ENCODE assay signal across 15 cellular contexts in the genomic region with DNA sequence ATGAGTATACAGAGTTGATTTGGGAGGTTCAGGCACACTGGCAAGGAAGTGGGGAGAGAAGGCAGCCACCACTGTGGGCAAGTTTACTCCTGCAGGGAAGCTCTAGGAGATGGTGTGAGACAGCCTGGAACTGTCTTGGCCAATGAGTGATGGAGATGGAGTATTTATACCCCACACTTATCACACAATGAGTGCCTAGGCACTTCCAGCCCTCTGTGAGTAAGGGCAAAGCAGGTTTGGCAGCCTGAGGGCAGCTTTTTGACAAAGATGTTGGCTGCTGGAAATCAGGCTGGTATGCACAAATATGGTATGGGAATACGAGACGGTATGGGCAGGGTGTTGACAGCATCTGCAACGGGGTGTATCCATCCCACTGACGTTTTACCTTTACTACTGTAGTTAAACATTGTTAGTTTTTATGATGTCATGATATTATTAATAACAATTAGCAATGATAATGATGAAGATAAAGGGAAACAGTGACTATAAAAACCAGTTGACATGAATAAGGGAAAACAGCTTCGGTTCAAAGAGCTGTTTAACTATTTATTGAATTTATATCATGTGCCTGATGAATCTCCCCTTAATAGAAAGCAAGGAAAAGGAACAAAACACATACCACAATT.
"Had no signal": no experiment of that assay in that cellular context is flagged by ENCODE, and none has a peak within 500 bp of the region (broad histone marks: within the 10 kb centered on the region; RNA-seq: fewer than 3 reads in every experiment).

No MANE protein-coding gene starts in this region.

- ATAC-seq: naive thymus-derived CD4-positive, alpha-beta T cell; psoas muscle; sciatic nerve had no signal

- H2AFZ ChIP-seq: hepatocyte had no signal

- H3K27ac ChIP-seq: hepatocyte, neutrophil, psoas muscle, stomach, thoracic aorta, transverse colon had no signal

- H3K4me2 ChIP-seq: hepatocyte had no signal

- H3K4me1 ChIP-seq: psoas muscle, stomach had no signal

- H3K27ac Mint-ChIP-seq: naive thymus-derived CD4-positive, alpha-beta T cell had no signal

- FAIRE-seq: endometrium had no signal

- H3K36me3 ChIP-seq: neutrophil had no signal

- H3K9me3 ChIP-seq: neutrophil, psoas muscle, stomach, thoracic aorta, transverse colon had no signal

- H3K4me3 Mint-ChIP-seq: naive thymus-derived CD4-positive, alpha-beta T cell had no signal

- H3K79me2 ChIP-seq: hepatocyte had no signal

- H3K4me1 Mint-ChIP-seq: naive thymus-derived CD4-positive, alpha-beta T cell had no signal

- H3K4me3 ChIP-seq: hepatocyte, psoas muscle, stomach, thoracic aorta, transverse colon had no signal

- H3K27me3 ChIP-seq: hepatocyte, neutrophil, stomach, transverse colon had no signal

- DNase-seq: effector memory CD4-positive, alpha-beta T cell; foreskin melanocyte; head of caudate nucleus; naive thymus-derived CD4-positive, alpha-beta T cell; psoas muscle; retina; stimulated activated naive CD4-positive, alpha-beta T cell; stomach; substantia nigra; transverse colon had no signal
